ENCODE assay signal across 15 cellular contexts in genomic region chr16:14101415-14101814, GRCh38. TPM values are rescaled to one million over a fixed set of nuclear protein-coding genes. Genes with fewer than 3 reads are reported as not detected.
DNase-seq lines count a peak whose midpoint lies in the region; ATAC-seq and TF ChIP-seq lines count a peak whose summit lies in the region.
"Had no signal": no experiment of that assay in that cellular context is flagged by ENCODE, and none has a peak within 500 bp of the region (broad histone marks: within the 10 kb centered on the region; RNA-seq: fewer than 3 reads in every experiment).

No MANE protein-coding gene starts in this region.

- no peak overlapping the region for H3K27ac Mint-ChIP-seq in activated CD8-positive, alpha-beta T cell treated with anti-CD3 and anti-CD28 coated beads for 36 hours
- peak overlapping the region in 2 of 3 experiments; percentile 11 to 36 for H3K27ac Mint-ChIP-seq in nephron
- H3K27ac Mint-ChIP-seq: activated B cell treated with CpG ODN at 0.5 μM for 24 hours; stimulated activated memory B cell treated with anti-CD40 and anti-IgM and Interleukin-4, amounts not matched to agents 10 μg/mL and 1 μg/mL and 100 μg/mL, for 72 hours had no signal

- H3K9me3 Mint-ChIP-seq in activated CD8-positive, alpha-beta T cell treated with anti-CD3 and anti-CD28 coated beads for 36 hours: no peaks in the 10 kb centered on the region
- H3K9me3 Mint-ChIP-seq in nephron: peaks cover 8% of the 10 kb centered on the region
- H3K9me3 Mint-ChIP-seq: activated B cell treated with CpG ODN at 0.5 μM for 24 hours; naive thymus-derived CD8-positive, alpha-beta T cell; stimulated activated memory B cell treated with anti-CD40 and anti-IgM and Interleukin-4, amounts not matched to agents 10 μg/mL and 1 μg/mL and 100 μg/mL, for 72 hours had no signal

- intact Hi-C loops in activated CD8-positive, alpha-beta T cell treated with anti-CD3 and anti-CD28 coated beads for 36 hours (cut with micrococcal nuclease): no loop called here

- DNase-seq in activated CD8-positive, alpha-beta T cell treated with anti-CD3 and anti-CD28 coated beads for 36 hours: no peak
- DNase-seq in NCI-H82 treated with DMSO at 0.1 percent for 48 hours (lab: John Stamatoyannopoulos, UW; ENCODE audit: unreplicated experiment) (no peak), omental fat pad (ENCODE audit: low spot score) (no peak)
- no peak for DNase-seq in stimulated activated CD8-positive, alpha-beta memory T cell treated with anti-CD3 and anti-CD28 coated beads, Interleukin-4, amount 100 ng/mL, for 48 hours
- DNase-seq: activated B cell treated with CpG ODN at 0.5 μM for 24 hours; cerebellar nuclear complex; MV-4-11; naive thymus-derived CD8-positive, alpha-beta T cell; NCI-H226; right cardiac atrium; stimulated activated CD4-positive, alpha-beta T cell treated with anti-CD3 and anti-CD28 coated beads, Interleukin-4, amount 100 ng/mL, for 24 hours had no signal

- ATAC-seq in GM18517 (IDR thresholded peaks at IDR 0.05; ENCODE audit: unreplicated experiment): peak; percentile 59
- peak; percentile 53 for ATAC-seq in GM21717 (IDR thresholded peaks at IDR 0.05; ENCODE audit: unreplicated experiment)
- peak; percentile 55 for ATAC-seq in activated CD8-positive, alpha-beta T cell treated with anti-CD3 and anti-CD28 coated beads for 36 hours
- no peak for ATAC-seq in omental fat pad (ENCODE audit: low FRiP score)
- ATAC-seq: right cardiac atrium; stimulated activated memory B cell treated with anti-CD40 and anti-IgM and Interleukin-4, amounts not matched to agents 10 μg/mL and 1 μg/mL and 100 μg/mL, for 72 hours had no signal

- CTCF ChIA-PET in activated CD8-positive, alpha-beta T cell treated with anti-CD3 and anti-CD28 coated beads for 36 hours (lab: Charles Lee): interaction anchor here (1.6 kb wide), 1 partner anchor 166 kb away, joined by 5 read pairs; no protein-coding TSS in a partner anchor

- H3K27me3 Mint-ChIP-seq in activated CD8-positive, alpha-beta T cell treated with anti-CD3 and anti-CD28 coated beads for 36 hours: no peaks in the 10 kb centered on the region
- H3K27me3 Mint-ChIP-seq in nephron (ENCODE audit: low read depth): no peaks in the 10 kb centered on the region
- H3K27me3 Mint-ChIP-seq: activated B cell treated with CpG ODN at 0.5 μM for 24 hours; naive thymus-derived CD8-positive, alpha-beta T cell; stimulated activated memory B cell treated with anti-CD40 and anti-IgM and Interleukin-4, amounts not matched to agents 10 μg/mL and 1 μg/mL and 100 μg/mL, for 72 hours had no signal

- H3K36me3 Mint-ChIP-seq in activated CD8-positive, alpha-beta T cell treated with anti-CD3 and anti-CD28 coated beads for 36 hours (ENCODE audit: low read depth): no peaks in the 10 kb centered on the region
- H3K36me3 Mint-ChIP-seq in nephron (ENCODE audit: low read depth): peaks cover 33% of the 10 kb centered on the region

- H3K4me1 Mint-ChIP-seq in activated CD8-positive, alpha-beta T cell treated with anti-CD3 and anti-CD28 coated beads for 36 hours (ENCODE audit: low read depth): peaks cover 30% of the 10 kb centered on the region
- peaks cover 36% of the 10 kb centered on the region for H3K4me1 Mint-ChIP-seq in nephron

- POLR2A ChIA-PET in activated CD8-positive, alpha-beta T cell treated with anti-CD3 and anti-CD28 coated beads for 36 hours (lab: Charles Lee): interaction anchor here (0.5 to 1.2 kb wide), 2 partner anchors 9 to 83 kb away, joined by 3 read pairs; no protein-coding TSS in a partner anchor

- TF ChIP-seq CTCF in activated CD8-positive, alpha-beta T cell treated with anti-CD3 and anti-CD28 coated beads for 36 hours (IDR thresholded peaks at IDR 0.05): no peak
- TF ChIP-seq CTCF in nephron (IDR thresholded peaks at IDR 0.05; ENCODE audit: unreplicated experiment in 3 of 3) (no peak), omental fat pad (IDR thresholded peaks at IDR 0.05) (no peak)

- H3K4me3 Mint-ChIP-seq in activated CD8-positive, alpha-beta T cell treated with anti-CD3 and anti-CD28 coated beads for 36 hours: no peak overlapping the region
- H3K4me3 Mint-ChIP-seq in nephron: no peak overlapping the region
- H3K4me3 Mint-ChIP-seq: activated B cell treated with CpG ODN at 0.5 μM for 24 hours; stimulated activated memory B cell treated with anti-CD40 and anti-IgM and Interleukin-4, amounts not matched to agents 10 μg/mL and 1 μg/mL and 100 μg/mL, for 72 hours had no signal

RNA-seq across cellular contexts. Expression of gene MRTFB, which starts 30.3 kb away (rescaled TPM):
- 10 to 100 TPM; 10.3 to 12.0 TPM for total RNA-seq in activated CD8-positive, alpha-beta T cell treated with anti-CD3 and anti-CD28 coated beads for 36 hours
- 100 to 1,000 TPM in 1 of 4 donors, 10 to 100 TPM in 3; 17.5 to 107 (median 55.8) TPM for total RNA-seq in omental fat pad
